Comparison of ENCODE assay signal across 8 cellular contexts in the genomic region with DNA sequence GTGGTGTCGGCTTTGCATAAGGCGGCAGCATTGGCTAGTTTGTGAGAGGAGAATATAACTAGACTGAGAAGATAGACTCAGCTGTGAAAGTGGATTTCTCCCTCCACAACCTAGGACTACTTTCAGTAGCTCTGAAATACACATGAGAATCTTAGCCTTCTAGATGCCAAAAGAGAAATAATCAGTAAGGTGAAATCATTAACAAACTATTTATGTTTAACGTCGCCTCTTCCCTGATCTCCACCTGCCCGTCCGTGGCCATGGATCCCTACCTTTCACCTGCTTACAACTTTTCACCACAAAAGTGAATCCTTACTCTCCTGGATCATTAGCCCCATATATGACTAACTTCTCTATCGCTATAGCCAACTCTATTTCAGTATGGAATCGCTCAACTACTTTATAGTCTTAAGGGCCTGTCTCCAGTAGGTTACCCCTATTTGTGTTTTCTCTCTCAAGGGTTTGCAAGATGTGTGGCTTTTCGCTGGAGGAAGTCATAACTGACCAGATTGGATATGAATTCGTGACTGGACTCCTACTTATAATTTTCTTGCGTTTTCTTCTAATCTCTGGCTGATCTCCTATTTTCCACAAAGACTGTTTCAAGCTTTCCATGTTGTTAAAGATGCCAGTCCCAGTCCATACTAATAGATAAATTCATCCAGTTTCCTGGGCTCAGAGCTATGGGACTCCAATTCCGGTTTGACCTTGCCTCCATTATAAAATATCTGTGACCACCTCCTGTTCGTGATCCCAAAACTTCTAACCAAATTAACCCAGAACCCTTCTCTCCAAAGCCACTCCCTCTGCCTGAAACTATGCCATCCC. TPM values are rescaled to one million over a fixed set of nuclear protein-coding genes. Genes with fewer than 3 reads are reported as not detected.
A peak's percentile ranks its signal among the peaks of the same experiment; 100 is the strongest.
DNase-seq lines count a peak whose midpoint lies in the region; ATAC-seq and TF ChIP-seq lines count a peak whose summit lies in the region.

No MANE protein-coding gene starts in this region.

- H3K9me3 ChIP-seq in neural cell (ENCODE audit: low read length), result no peaks in the 10 kb centered on the region

- TF ChIP-seq RAD21 in neural cell (conservative IDR thresholded peaks at IDR 0.05), result peak; percentile 62

- no peaks in the 10 kb centered on the region for H3K27me3 Mint-ChIP-seq in activated T-cell treated with anti-CD3 and anti-CD28 coated beads, Interleukin-2, amount 50 U/mL, for 72 hours (ENCODE audit: low read depth)
- peaks cover 14% of the 10 kb centered on the region for H3K27me3 Mint-ChIP-seq in endothelial cell (ENCODE audit: unreplicated experiment)

- TF ChIP-seq EP300 in neural cell (conservative IDR thresholded peaks at IDR 0.05; ENCODE audit: poor library complexity, severe bottlenecking), result no peak

- H2AFZ ChIP-seq in neural cell (ENCODE audit: low read depth, low read length), result peak overlapping the region; percentile 96

- H3K9ac ChIP-seq in neural cell (ENCODE audit: low read length), result peak overlapping the region; percentile 94

- no peaks in the 10 kb centered on the region for H4K20me1 ChIP-seq in neural cell (ENCODE audit: insufficient read depth)

- H3K79me2 ChIP-seq in neural cell (replicated peaks; ENCODE audit: insufficient read depth, low read length), result peaks cover 30% of the 10 kb centered on the region

- H3K4me1 Mint-ChIP-seq in activated T-cell treated with anti-CD3 and anti-CD28 coated beads, Interleukin-2, amount 50 U/mL, for 72 hours (ENCODE audit: low read depth), result peaks cover 44% of the 10 kb centered on the region
- H3K4me1 Mint-ChIP-seq in endothelial cell (ENCODE audit: unreplicated experiment), result peaks cover 39% of the 10 kb centered on the region

- peak overlapping the region; percentile 91 to 92 for H3K4me3 Mint-ChIP-seq in activated T-cell treated with anti-CD3 and anti-CD28 coated beads, Interleukin-2, amount 50 U/mL, for 72 hours
- H3K4me3 Mint-ChIP-seq in endothelial cell (ENCODE audit: unreplicated experiment), result peak overlapping the region; percentile 94

- H3K27ac Mint-ChIP-seq in activated T-cell treated with anti-CD3 and anti-CD28 coated beads, Interleukin-2, amount 50 U/mL, for 72 hours, result peak overlapping the region; percentile 95
- peak overlapping the region; percentile 96 for H3K27ac Mint-ChIP-seq in endothelial cell (ENCODE audit: unreplicated experiment)

- no peaks in the 10 kb centered on the region for H3K9me2 ChIP-seq in neural cell (ENCODE audit: insufficient read depth, low read length)

- ATAC-seq in activated T-cell treated with anti-CD3 and anti-CD28 coated beads, Interleukin-2, amount 50 U/mL, for 72 hours (replicated peaks in 1 of 2), result no peak
- ATAC-seq in HG03175 (IDR thresholded peaks at IDR 0.05; ENCODE audit: unreplicated experiment) (no peak), HG03571 (IDR thresholded peaks at IDR 0.05; ENCODE audit: unreplicated experiment) (no peak)

- peak overlapping the region; percentile 96 for H3K4me2 ChIP-seq in neural cell (ENCODE audit: low read length)

- no peaks in the 10 kb centered on the region for H3F3A ChIP-seq in neural cell (ENCODE audit: insufficient read depth, low read length, poor library complexity, severe bottlenecking)

- H3K27ac ChIP-seq in neural cell (ENCODE audit: low read length), result peak overlapping the region; percentile 98

- H3K4me3 ChIP-seq in neural cell (ENCODE audit: low read length), result peak overlapping the region; percentile 82

- no peaks in the 10 kb centered on the region for H3K27me3 ChIP-seq in neural cell (ENCODE audit: insufficient read depth, low read depth, low read length)

- H3K36me3 ChIP-seq in neural cell (ENCODE audit: insufficient read depth, low read length), result no peaks in the 10 kb centered on the region

- no peak for DNase-seq in activated T-cell treated with anti-CD3 and anti-CD28 coated beads, Interleukin-2, amount 50 U/mL, for 72 hours
- DNase-seq in activated T-cell treated with anti-CD3 and anti-CD28 coated beads for 4 hours (no peak), RKO (ENCODE audit: low spot score) (peak; percentile 66), endothelial cell (ENCODE audit: low spot score) (no peak), NCI-H1048 (lab: John Stamatoyannopoulos, UW) (no peak)

- no peak for TF ChIP-seq CTCF in endothelial cell (IDR thresholded peaks at IDR 0.05; ENCODE audit: unreplicated experiment)
- no peak for TF ChIP-seq CTCF in neural cell (IDR thresholded peaks at IDR 0.05; ENCODE audit: poor library complexity, severe bottlenecking)

- H3K9me3 Mint-ChIP-seq in activated T-cell treated with anti-CD3 and anti-CD28 coated beads, Interleukin-2, amount 50 U/mL, for 72 hours, result no peaks in the 10 kb centered on the region
- no peaks in the 10 kb centered on the region for H3K9me3 Mint-ChIP-seq in endothelial cell (ENCODE audit: unreplicated experiment)

- H3K36me3 Mint-ChIP-seq in activated T-cell treated with anti-CD3 and anti-CD28 coated beads, Interleukin-2, amount 50 U/mL, for 72 hours (ENCODE audit: insufficient read depth in 2 of 2), result no peaks in the 10 kb centered on the region
- H3K36me3 Mint-ChIP-seq in endothelial cell (ENCODE audit: low read depth, unreplicated experiment), result peaks cover 8% of the 10 kb centered on the region

TF ChIP-seq in neural cell, 6 proteins besides CTCF, POLR2A, EP300 and RAD21:
- TF ChIP-seq POLR2AphosphoS5 (IDR thresholded peaks at IDR 0.05) (no peak), MXI1 (conservative IDR thresholded peaks at IDR 0.05; ENCODE audit: poor library complexity, severe bottlenecking) (no peak), TAF1 (IDR thresholded peaks at IDR 0.05; ENCODE audit: low read depth) (no peak), SMC3 (conservative IDR thresholded peaks at IDR 0.05; ENCODE audit: poor library complexity) (peak; percentile 34)
- TF ChIP-seq, protein P1, sequence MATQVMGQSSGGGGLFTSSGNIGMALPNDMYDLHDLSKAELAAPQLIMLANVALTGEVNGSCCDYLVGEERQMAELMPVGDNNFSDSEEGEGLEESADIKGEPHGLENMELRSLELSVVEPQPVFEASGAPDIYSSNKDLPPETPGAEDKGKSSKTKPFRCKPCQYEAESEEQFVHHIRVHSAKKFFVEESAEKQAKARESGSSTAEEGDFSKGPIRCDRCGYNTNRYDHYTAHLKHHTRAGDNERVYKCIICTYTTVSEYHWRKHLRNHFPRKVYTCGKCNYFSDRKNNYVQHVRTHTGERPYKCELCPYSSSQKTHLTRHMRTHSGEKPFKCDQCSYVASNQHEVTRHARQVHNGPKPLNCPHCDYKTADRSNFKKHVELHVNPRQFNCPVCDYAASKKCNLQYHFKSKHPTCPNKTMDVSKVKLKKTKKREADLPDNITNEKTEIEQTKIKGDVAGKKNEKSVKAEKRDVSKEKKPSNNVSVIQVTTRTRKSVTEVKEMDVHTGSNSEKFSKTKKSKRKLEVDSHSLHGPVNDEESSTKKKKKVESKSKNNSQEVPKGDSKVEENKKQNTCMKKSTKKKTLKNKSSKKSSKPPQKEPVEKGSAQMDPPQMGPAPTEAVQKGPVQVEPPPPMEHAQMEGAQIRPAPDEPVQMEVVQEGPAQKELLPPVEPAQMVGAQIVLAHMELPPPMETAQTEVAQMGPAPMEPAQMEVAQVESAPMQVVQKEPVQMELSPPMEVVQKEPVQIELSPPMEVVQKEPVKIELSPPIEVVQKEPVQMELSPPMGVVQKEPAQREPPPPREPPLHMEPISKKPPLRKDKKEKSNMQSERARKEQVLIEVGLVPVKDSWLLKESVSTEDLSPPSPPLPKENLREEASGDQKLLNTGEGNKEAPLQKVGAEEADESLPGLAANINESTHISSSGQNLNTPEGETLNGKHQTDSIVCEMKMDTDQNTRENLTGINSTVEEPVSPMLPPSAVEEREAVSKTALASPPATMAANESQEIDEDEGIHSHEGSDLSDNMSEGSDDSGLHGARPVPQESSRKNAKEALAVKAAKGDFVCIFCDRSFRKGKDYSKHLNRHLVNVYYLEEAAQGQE (IDR thresholded peaks at IDR 0.05; ENCODE audit: borderline replicate concordance), result no peak

RNA-seq across cellular contexts. Expression of a gene that starts 1.1 kb away (rescaled TPM):
- total RNA-seq in activated T-cell treated with anti-CD3 and anti-CD28 coated beads, Interleukin-2, amount 50 U/mL, for 72 hours, result 10 to 100 TPM; 41.0 to 52.7 TPM
- 30.0 TPM for total RNA-seq in endothelial cell (ENCODE audit: unreplicated experiment)
- polyA plus RNA-seq in neural cell, result 29.7 and 30.8 TPM in 2 replicates
- polyA minus RNA-seq in neural cell, result 88.9 and 106 TPM in 2 replicates
